Comparison of ENCODE assay signal across 1 cellular context in genomic region chr20:44137210-44137781, GRCh38.
TF ChIP-seq lines count a peak whose summit lies in the region.

No MANE protein-coding gene starts in this region.

TF ChIP-seq in WTC11, 78 proteins besides CTCF, POLR2A, EP300 and RAD21 (continued from another document):
- TF ChIP-seq USF2 (CRISPR knock-in tag; IDR thresholded peaks at IDR 0.05) (no peak), ZNF671 (CRISPR knock-in tag; IDR thresholded peaks at IDR 0.05) (no peak)
